In the genomic region with DNA sequence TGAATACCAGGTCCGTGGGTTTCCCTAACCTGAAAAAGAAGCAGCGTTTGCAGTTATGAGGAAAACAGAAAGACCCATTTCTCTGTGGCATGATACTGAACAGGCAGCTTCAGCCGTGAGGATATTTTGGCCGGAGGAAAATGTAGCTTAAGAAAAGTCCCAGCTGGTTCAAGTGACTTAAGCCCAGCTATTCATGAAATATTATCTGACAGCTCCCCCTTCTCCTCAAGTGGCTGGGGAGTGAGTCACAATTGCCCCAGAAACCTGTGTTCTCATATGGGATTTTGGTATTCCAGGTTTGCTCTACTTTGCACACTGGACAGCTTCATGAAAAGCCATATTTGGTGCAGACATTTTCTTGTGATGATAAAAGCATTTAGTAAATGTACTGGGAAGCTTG, we compare ENCODE assay signal across 12 cellular contexts. TPM values are rescaled to one million over a fixed set of nuclear protein-coding genes. Genes with fewer than 3 reads are reported as not detected.
A peak's percentile ranks its signal among the peaks of the same experiment; 100 is the strongest.
DNase-seq lines count a peak whose midpoint lies in the region; ATAC-seq and TF ChIP-seq lines count a peak whose summit lies in the region.
"Had no signal": no experiment of that assay in that cellular context is flagged by ENCODE, and none has a peak within 500 bp of the region (broad histone marks: within the 10 kb centered on the region; RNA-seq: fewer than 3 reads in every experiment).

No MANE protein-coding gene starts in this region.

- no peaks in the 10 kb centered on the region for H3K36me3 Mint-ChIP-seq in T-helper 2 cell treated with Interferon-gamma antibody and Interleukin-4, amounts not matched to agents 5 μg/mL and 100 μg/mL, for 36 hours (ENCODE audit: low read depth)

- H3K27ac Mint-ChIP-seq in T-helper 2 cell treated with Interferon-gamma antibody and Interleukin-4, amounts not matched to agents 5 μg/mL and 100 μg/mL, for 36 hours = no peak overlapping the region
- H3K27ac Mint-ChIP-seq: activated B cell treated with CpG ODN at 0.5 μM for 24 hours; activated T-helper 17 cell treated with anti-CD3 and anti-CD28 coated beads, Interleukin-2, amount 50 U/mL, for 72 hours; stimulated activated naive B cell treated with anti-CD40 and anti-IgM and Interleukin-4, amounts not matched to agents 10 μg/mL and 1 μg/mL and 100 μg/mL, for 72 hours had no signal

- H3K4me1 Mint-ChIP-seq in T-helper 2 cell treated with Interferon-gamma antibody and Interleukin-4, amounts not matched to agents 5 μg/mL and 100 μg/mL, for 36 hours (ENCODE audit: low read depth) = no peaks in the 10 kb centered on the region
- H3K4me1 Mint-ChIP-seq: activated B cell treated with CpG ODN at 0.5 μM for 24 hours; activated T-helper 17 cell treated with anti-CD3 and anti-CD28 coated beads, Interleukin-2, amount 50 U/mL, for 72 hours had no signal

- H3K36me3 ChIP-seq in PC-9 (ENCODE audit: low read depth) = no peaks in the 10 kb centered on the region; the same call in 1 of the 2 replicates

- BruUV-seq in PC-9 (replicated peaks; lab: Mats Ljungman, UMichigan) = no TSS peak

- POLR2A ChIA-PET in PC-9 (lab: Charles Lee; ENCODE audit: unreplicated experiment) = interaction anchor here (0.6 to 1.0 kb wide), 3 partner anchors 20 to 425 kb away, joined by 3 to 9 read pairs (median 3); no protein-coding TSS in a partner anchor

- H3K4me3 ChIP-seq in PC-9 (no peak overlapping the region), fibroblast of mammary gland (ENCODE audit: control insufficient read depth, low read depth, low read length) (no peak overlapping the region)

- no peaks in the 10 kb centered on the region for H3K27me3 ChIP-seq in PC-9 (ENCODE audit: insufficient read depth, low read depth)

- H3K4me3 Mint-ChIP-seq in T-helper 2 cell treated with Interferon-gamma antibody and Interleukin-4, amounts not matched to agents 5 μg/mL and 100 μg/mL, for 36 hours = no peak overlapping the region
- H3K4me3 Mint-ChIP-seq: activated B cell treated with CpG ODN at 0.5 μM for 24 hours; activated T-helper 17 cell treated with anti-CD3 and anti-CD28 coated beads, Interleukin-2, amount 50 U/mL, for 72 hours; stimulated activated naive B cell treated with anti-CD40 and anti-IgM and Interleukin-4, amounts not matched to agents 10 μg/mL and 1 μg/mL and 100 μg/mL, for 72 hours had no signal

- H3K79me2 ChIP-seq in PC-9 (ENCODE audit: low read depth) = peaks cover 86% of the 10 kb centered on the region

- intact Hi-C loops in PC-9 (cut with micrococcal nuclease; ENCODE audit: unreplicated experiment) = loop anchor here (2.0 kb wide), 1 partner anchor 37 kb away; no protein-coding TSS in a partner anchor

- TF ChIP-seq CTCF in PC-9 (conservative IDR thresholded peaks at IDR 0.05) = no peak
- no peak for TF ChIP-seq CTCF in fibroblast of mammary gland (conservative IDR thresholded peaks at IDR 0.05; ENCODE audit: control insufficient read depth, insufficient read depth, low read depth, low read length)

- no peak overlapping the region for H3K27ac ChIP-seq in PC-9

- peaks cover 10% of the 10 kb centered on the region for H3K27me3 Mint-ChIP-seq in T-helper 2 cell treated with Interferon-gamma antibody and Interleukin-4, amounts not matched to agents 5 μg/mL and 100 μg/mL, for 36 hours (ENCODE audit: low read depth)

- H3K4me2 ChIP-seq in PC-9 = peak overlapping the region; percentile 47

- H3K4me1 ChIP-seq in PC-9 (replicated peaks; ENCODE audit: insufficient read depth) = peaks cover 28% of the 10 kb centered on the region

- H3K9me3 Mint-ChIP-seq in T-helper 2 cell treated with Interferon-gamma antibody and Interleukin-4, amounts not matched to agents 5 μg/mL and 100 μg/mL, for 36 hours = no peaks in the 10 kb centered on the region
- H3K9me3 Mint-ChIP-seq: activated T-helper 17 cell treated with anti-CD3 and anti-CD28 coated beads, Interleukin-2, amount 50 U/mL, for 72 hours had no signal

- H4K20me1 ChIP-seq in PC-9 (ENCODE audit: insufficient read depth) = peaks cover 8% of the 10 kb centered on the region; the same call in 1 of the 2 replicates

- no peaks in the 10 kb centered on the region for H3K9me3 ChIP-seq in PC-9 (ENCODE audit: insufficient read depth, low read depth)

- ATAC-seq in GM18907 (IDR thresholded peaks at IDR 0.05; ENCODE audit: unreplicated experiment) = no peak
- ATAC-seq: activated T-helper 17 cell treated with anti-CD3 and anti-CD28 coated beads, Interleukin-2, amount 50 U/mL, for 72 hours; stimulated activated naive B cell treated with anti-CD40 and anti-IgM and Interleukin-4, amounts not matched to agents 10 μg/mL and 1 μg/mL and 100 μg/mL, for 72 hours had no signal

- peak; percentile 45 for DNase-seq in GM03348 (ENCODE audit: low spot score)
- DNase-seq in PC-9 = peak in 1 of 2 experiments; percentile 62
- peak; percentile 74 for DNase-seq in fibroblast of mammary gland (ENCODE audit: low read depth)
- peak; percentile 78 for DNase-seq in renal cortical epithelial cell (ENCODE audit: low read depth)
- no peak for DNase-seq in NCI-H2029 (lab: John Stamatoyannopoulos, UW)
- DNase-seq in NCI-H1092 treated with DMSO at 0.1 percent for 48 hours (lab: John Stamatoyannopoulos, UW) = no peak
- DNase-seq in T-helper 2 cell treated with Interferon-gamma antibody and Interleukin-4, amounts not matched to agents 5 μg/mL and 100 μg/mL, for 36 hours (ENCODE audit: low spot score) = no peak
- DNase-seq: activated B cell treated with CpG ODN at 0.5 μM for 24 hours; NCI-H187 treated with DMSO at 0.1 percent for 48 hours; stimulated activated naive B cell treated with anti-CD40 and anti-IgM and Interleukin-4, amounts not matched to agents 10 μg/mL and 1 μg/mL and 100 μg/mL, for 72 hours had no signal

- CTCF ChIA-PET in PC-9 (lab: Charles Lee) = interaction anchor here (0.8 to 1.3 kb wide), 2 partner anchors 57 to 130 kb away, joined by 4 to 5 read pairs; no protein-coding TSS in a partner anchor

- peaks cover 9% of the 10 kb centered on the region; the same call in 1 of the 2 replicates for H3F3A ChIP-seq in PC-9 (ENCODE audit: insufficient read depth, low read depth)

- H3K9me2 ChIP-seq in PC-9 (ENCODE audit: insufficient read depth) = no peaks in the 10 kb centered on the region

- no peak overlapping the region for H2AFZ ChIP-seq in PC-9

RNA-seq across cellular contexts. Expression of a gene that starts 47.8 kb away (rescaled TPM):
- 16.0 and 19.0 TPM in 2 replicates for total RNA-seq in PC-9 (2021)
- total RNA-seq in renal cortical epithelial cell = 16.5 and 17.2 TPM in 2 replicates

Comparison
In these comparisons a context has a peak if more than half of its experiments do, and no peak if none do; other contexts are left out.
1. DNase-seq: peak in GM03348 (single experiment), fibroblast of mammary gland (single experiment) and renal cortical epithelial cell (single experiment); none in NCI-H2029 (single experiment), NCI-H1092 treated with DMSO at 0.1 percent for 48 hours (single experiment) and T-helper 2 cell treated with Interferon-gamma antibody and Interleukin-4, amounts not matched to agents 5 μg/mL and 100 μg/mL, for 36 hours (single experiment).